11 cellular contexts compared by ENCODE assay signal in genomic region chr20:37379967-37380828, GRCh38. TPM values are rescaled to one million over a fixed set of nuclear protein-coding genes. Genes with fewer than 3 reads are reported as not detected.
DNase-seq lines count a peak whose midpoint lies in the region; ATAC-seq and TF ChIP-seq lines count a peak whose summit lies in the region.
"Had no signal": no experiment of that assay in that cellular context is flagged by ENCODE, and none has a peak within 500 bp of the region (broad histone marks: within the 10 kb centered on the region; RNA-seq: fewer than 3 reads in every experiment).

No MANE protein-coding gene starts in this region.

- CTCF ChIA-PET in WTC11 (lab: Charles Lee): interaction anchor here (0.6 to 3.0 kb wide), 7 partner anchors 16 to 201 kb away, joined by 3 to 9 read pairs (median 3); partner anchors contain the start of genes MROH8 and RPN2

- no peak overlapping the region; the same call in 1 of the 2 replicates for H3K27ac Mint-ChIP-seq in WTC11

- peaks cover 14% of the 10 kb centered on the region for H3K4me1 Mint-ChIP-seq in WTC11

- TF ChIP-seq CTCF in epithelial cell of esophagus (IDR thresholded peaks at IDR 0.05; ENCODE audit: insufficient read depth, low read depth, low read length, missing control alignments) (no peak), WTC11 (IDR thresholded peaks at IDR 0.05) (no peak)

- DNase-seq in HCEC 1CT: peak; percentile 22
- peak; percentile 72 for DNase-seq in NCI-H69 (lab: John Stamatoyannopoulos, UW)
- DNase-seq in epithelial cell of esophagus (ENCODE audit: low read depth): peak; percentile 57
- DNase-seq in sciatic nerve (ENCODE audit: low spot score): peak; percentile 21
- no peak for DNase-seq in WTC11 (ENCODE audit: low spot score)
- DNase-seq in stimulated activated CD4-positive, alpha-beta T cell treated with anti-CD3 and anti-CD28 coated beads, Interleukin-15, amount 100 ng/mL, for 24 hours: no peak
- DNase-seq: activated gamma-delta T cell treated with Interleukin-2 at 50 U/mL for 16 hours; effector memory CD4-positive, alpha-beta T cell; immature natural killer cell; NCI-H446 had no signal

- no peak overlapping the region for H3K4me3 Mint-ChIP-seq in WTC11
- H3K4me3 Mint-ChIP-seq: immature natural killer cell had no signal

- H3K36me3 Mint-ChIP-seq in WTC11: peaks cover 4% of the 10 kb centered on the region; the same call in 1 of the 2 replicates
- H3K36me3 Mint-ChIP-seq: immature natural killer cell had no signal

- no peaks in the 10 kb centered on the region for H3K9me3 Mint-ChIP-seq in WTC11
- H3K9me3 Mint-ChIP-seq: immature natural killer cell had no signal

- intact Hi-C loops in sciatic nerve (cut with DNase I): loop anchor here (10.0 kb wide), 1 partner anchor 105 kb away; no protein-coding TSS in a partner anchor

- ATAC-seq in sciatic nerve (no peak), GM18502 (IDR thresholded peaks at IDR 0.05; ENCODE audit: poor library complexity, unreplicated experiment) (no peak), WTC11 (no peak)

- H3K4me3 ChIP-seq in epithelial cell of esophagus (ENCODE audit: low read length): no peak overlapping the region

- no peaks in the 10 kb centered on the region for H3K27me3 Mint-ChIP-seq in WTC11 (ENCODE audit: low read depth)

- POLR2A ChIA-PET in WTC11 (lab: Charles Lee): interaction anchor here (0.7 to 0.8 kb wide), 3 partner anchors 24 to 618 kb away, joined by 3 to 4 read pairs (median 3); no protein-coding TSS in a partner anchor

TF ChIP-seq in WTC11, 78 proteins besides CTCF, POLR2A, EP300 and RAD21:
- TF ChIP-seq ZNF317 (CRISPR knock-in tag; IDR thresholded peaks at IDR 0.05; ENCODE audit: borderline replicate concordance, low read depth): no peak
- TF ChIP-seq ZNF232 (CRISPR knock-in tag; IDR thresholded peaks at IDR 0.05): no peak
- TF ChIP-seq CREM (CRISPR knock-in tag; IDR thresholded peaks at IDR 0.05): no peak
- TF ChIP-seq GRHL2 (CRISPR knock-in tag; IDR thresholded peaks at IDR 0.05; ENCODE audit: insufficient replicate concordance, severe bottlenecking): no peak
- TF ChIP-seq RORB (CRISPR knock-in tag; IDR thresholded peaks at IDR 0.05): no peak
- no peak for TF ChIP-seq GTF2I (CRISPR knock-in tag; conservative IDR thresholded peaks at IDR 0.05)
- TF ChIP-seq ZNF396 (CRISPR knock-in tag; IDR thresholded peaks at IDR 0.05; ENCODE audit: borderline replicate concordance): no peak
- no peak for TF ChIP-seq KAT7 (CRISPR knock-in tag; IDR thresholded peaks at IDR 0.05; ENCODE audit: borderline replicate concordance)

RNA-seq across cellular contexts. Expression of gene SRC, which starts 34.3 kb away (rescaled TPM):
- total RNA-seq in sciatic nerve (23.7 TPM), WTC11 (2021) (27.4 to 33.3 TPM (median 30.4 TPM) in 3 replicates)

Comparison
In these comparisons a context has a peak if more than half of its experiments do, and no peak if none do; other contexts are left out.
1. DNase-seq: peak in HCEC 1CT (single experiment), NCI-H69 (single experiment), epithelial cell of esophagus (single experiment) and sciatic nerve (single experiment); none in WTC11 (single experiment) and stimulated activated CD4-positive, alpha-beta T cell treated with anti-CD3 and anti-CD28 coated beads, Interleukin-15, amount 100 ng/mL, for 24 hours (single experiment).